ENCODE assay signal across 10 cellular contexts in the genomic region with DNA sequence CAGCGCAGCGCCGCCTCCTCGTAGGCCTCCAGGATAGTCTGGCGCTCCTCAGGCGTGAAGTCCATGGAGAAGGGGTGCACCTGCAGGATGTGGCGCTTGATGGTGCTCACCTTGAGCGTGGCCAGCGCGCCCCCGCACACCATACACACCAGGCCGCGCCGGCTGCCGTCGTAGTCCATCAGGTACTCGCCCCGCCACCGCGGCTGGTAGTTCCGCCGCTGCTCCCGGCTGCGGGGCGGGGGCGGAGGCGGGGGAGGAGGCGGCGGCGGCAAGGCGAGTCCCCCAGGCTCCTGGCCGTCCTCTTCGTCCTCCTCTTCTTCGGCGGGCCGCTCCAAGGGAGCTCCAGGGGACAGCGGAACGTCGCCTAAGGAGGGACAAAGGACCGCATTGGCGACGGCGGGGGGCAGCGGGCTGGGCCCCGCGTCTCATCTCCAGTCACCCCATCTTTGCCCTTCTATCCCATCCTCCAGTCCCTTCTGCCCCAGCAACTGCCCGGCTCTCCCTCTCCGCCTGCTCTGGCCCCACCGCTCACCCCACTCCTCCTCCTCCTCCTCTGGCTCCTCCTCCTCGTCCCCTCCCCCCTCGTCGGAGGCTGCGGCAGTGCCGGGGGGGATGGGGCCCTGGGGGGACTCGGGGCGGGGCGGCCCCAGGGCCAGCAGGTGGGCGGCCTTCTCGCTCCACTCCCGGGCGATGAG. TPM values are rescaled to one million over a fixed set of nuclear protein-coding genes. Genes with fewer than 3 reads are reported as not detected.
DNase-seq lines count a peak whose midpoint lies in the region; ATAC-seq and TF ChIP-seq lines count a peak whose summit lies in the region.
"Had no signal": no experiment of that assay in that cellular context is flagged by ENCODE, and none has a peak within 500 bp of the region (broad histone marks: within the 10 kb centered on the region; RNA-seq: fewer than 3 reads in every experiment).

No MANE protein-coding gene starts in this region.

- WGBS in body of pancreas, 2 donors, result 82 to 84% methylated on average over 27 to 54 of the region's 61 CpGs

- H3K4me3 ChIP-seq in body of pancreas (no peak overlapping the region), iPS-11a (ENCODE audit: low read depth, low read length) (peak overlapping the region; percentile 95)

- intact Hi-C loops in body of pancreas (cut with DNase I) (loop anchor here (10.0 kb wide), 1 partner anchor 181 kb away; no protein-coding TSS in a partner anchor), posterior vena cava (cut with DNase I) (no loop called here)

- H3K9me3 Mint-ChIP-seq in stimulated activated effector memory CD8-positive, alpha-beta T cell treated with anti-CD3 and anti-CD28 coated beads, Interleukin-12 subunit alpha, Interleukin-12 subunit beta, amount 100 ng/mL, for 72 hours, result no peaks in the 10 kb centered on the region

- H3K9me3 ChIP-seq in body of pancreas, result no peaks in the 10 kb centered on the region

- no peak overlapping the region for H3K27ac ChIP-seq in body of pancreas

- peaks cover 23% of the 10 kb centered on the region for H3K36me3 Mint-ChIP-seq in stimulated activated effector memory CD8-positive, alpha-beta T cell treated with anti-CD3 and anti-CD28 coated beads, Interleukin-12 subunit alpha, Interleukin-12 subunit beta, amount 100 ng/mL, for 72 hours

- H3K4me1 Mint-ChIP-seq in stimulated activated effector memory CD8-positive, alpha-beta T cell treated with anti-CD3 and anti-CD28 coated beads, Interleukin-12 subunit alpha, Interleukin-12 subunit beta, amount 100 ng/mL, for 72 hours, result peaks cover 21% of the 10 kb centered on the region

- H3K4me3 Mint-ChIP-seq in stimulated activated effector memory CD8-positive, alpha-beta T cell treated with anti-CD3 and anti-CD28 coated beads, Interleukin-12 subunit alpha, Interleukin-12 subunit beta, amount 100 ng/mL, for 72 hours, result no peak overlapping the region
- H3K4me3 Mint-ChIP-seq: B cell had no signal

- no peak for TF ChIP-seq CTCF in body of pancreas (IDR thresholded peaks at IDR 0.05)

- ATAC-seq in body of pancreas, result no peak
- ATAC-seq in stimulated activated effector memory CD8-positive, alpha-beta T cell treated with anti-CD3 and anti-CD28 coated beads, Interleukin-12 subunit alpha, Interleukin-12 subunit beta, amount 100 ng/mL, for 72 hours, result no peak

- in situ Hi-C loops in KBM-7 (cut with MboI; ENCODE audit: low pct_unique_long_range_greater_than_20kb, low sequenced_read_pairs), result no loop called here

- peaks cover 45% of the 10 kb centered on the region for H3K4me1 ChIP-seq in body of pancreas

- no peak overlapping the region for H3K27ac Mint-ChIP-seq in stimulated activated effector memory CD8-positive, alpha-beta T cell treated with anti-CD3 and anti-CD28 coated beads, Interleukin-12 subunit alpha, Interleukin-12 subunit beta, amount 100 ng/mL, for 72 hours
- H3K27ac Mint-ChIP-seq: B cell had no signal

- no peak for TF ChIP-seq POLR2A in body of pancreas (IDR thresholded peaks at IDR 0.05)

- no peaks in the 10 kb centered on the region for H3K36me3 ChIP-seq in body of pancreas (replicated peaks in 1 of 2; ENCODE audit: insufficient read depth in 1 of 2, low read depth in 2 of 2)

- H3K27me3 ChIP-seq in body of pancreas, result no peaks in the 10 kb centered on the region

- DNase-seq in ELF-1 (ENCODE audit: low read depth, low spot score) (peak; percentile 68), body of pancreas (peak in 3 of 4 donors; percentile 17 to 20 (median 17)), posterior vena cava (ENCODE audit: low spot score) (peak; percentile 81), A172 (ENCODE audit: low spot score) (no peak), KBM-7 (no peak), DMS153 treated with DMSO at 0.1 percent for 48 hours (lab: John Stamatoyannopoulos, UW; ENCODE audit: unreplicated experiment) (no peak)
- no peak for DNase-seq in stimulated activated effector memory CD8-positive, alpha-beta T cell treated with anti-CD3 and anti-CD28 coated beads, Interleukin-12 subunit alpha, Interleukin-12 subunit beta, amount 100 ng/mL, for 72 hours (ENCODE audit: low spot score in 2 of 2)
- DNase-seq: NK-92 treated with Interleukin-12 subunit alpha and Interleukin-12 subunit beta, amount 100 ng/mL, for 24 hours had no signal

RNA-seq across cellular contexts. Expression of gene ZFTA, which starts 4.9 kb away (rescaled TPM):
- 10 to 100 TPM; 13.2 to 23.1 TPM for total RNA-seq in body of pancreas
- total RNA-seq in posterior vena cava, result 10 to 100 TPM; 13.0 to 21.8 TPM
- 6.2 and 8.5 TPM in 2 replicates for total RNA-seq in A172 (2014; rRNA removed; shearing (Covaris generic))

RNA-seq across cellular contexts. Expression of gene SPINDOC, which starts 49.6 kb away (rescaled TPM):
- total RNA-seq in body of pancreas, result 10 to 100 TPM in 1 of 2 donors, 1 to 10 TPM in 1; 3.6 to 16.2 TPM
- total RNA-seq in posterior vena cava, result 10 to 100 TPM; 11.8 to 15.1 TPM
- total RNA-seq in A172 (2014; rRNA removed; shearing (Covaris generic)), result 23.0 and 40.1 TPM in 2 replicates

Comparison
In these comparisons a context has a peak if more than half of its experiments do, and no peak if none do; other contexts are left out.
1. DNase-seq: peak in ELF-1 (single experiment), body of pancreas (3 of 4) and posterior vena cava (single experiment); none in stimulated activated effector memory CD8-positive, alpha-beta T cell treated with anti-CD3 and anti-CD28 coated beads, Interleukin-12 subunit alpha, Interleukin-12 subunit beta, amount 100 ng/mL, for 72 hours (0 of 2), A172 (single experiment), KBM-7 (single experiment) and DMS153 treated with DMSO at 0.1 percent for 48 hours (single experiment).